ENCODE assay signal across 1 cellular context in genomic region chr14:34425095-34425851, GRCh38.
A peak's percentile ranks its signal among the peaks of the same experiment; 100 is the strongest.
TF ChIP-seq lines count a peak whose summit lies in the region.

No MANE protein-coding gene starts in this region.

TF ChIP-seq in K562, 482 proteins besides CTCF, POLR2A, EP300 and RAD21 (continued from another document and continues in another):
- TF ChIP-seq NR2C2 (CRISPR knock-in tag; IDR thresholded peaks at IDR 0.05) (no peak), NR2C2 (tag; IDR thresholded peaks at IDR 0.05) (peak; percentile 46; the same call in 1 of the 2 replicates), ZNF232 (CRISPR knock-in tag; IDR thresholded peaks at IDR 0.05) (no peak), ESRRA (IDR thresholded peaks at IDR 0.05; ENCODE audit: borderline replicate concordance, low read depth) (peak; percentile 41; the same call in 1 of the 2 replicates), NUFIP1 (IDR thresholded peaks at IDR 0.05; ENCODE audit: partially characterized antibody) (no peak), ZNF395 (CRISPR knock-in tag; IDR thresholded peaks at IDR 0.05) (0 out of 2 replicates have a peak, but pooled peaks have one; percentile 31), PTTG1 (tag; IDR thresholded peaks at IDR 0.05; ENCODE audit: low read depth) (no peak), NFXL1 (CRISPR knock-in tag; IDR thresholded peaks at IDR 0.05) (no peak), ZNF124 (CRISPR knock-in tag; IDR thresholded peaks at IDR 0.05) (no peak), ZNF318 (IDR thresholded peaks at IDR 0.05; ENCODE audit: borderline replicate concordance in 1 of 2, low read depth in 1 of 2) (peak in 1 of 2 experiments; percentile 53; a peak in 1 of 4 replicates), SMARCE1 (IDR thresholded peaks at IDR 0.05) (peak; percentile 46; the same call in 1 of the 2 replicates), AFF1 (IDR thresholded peaks at IDR 0.05; ENCODE audit: low read depth in 1 of 2, partially characterized antibody in 2 of 2) (peak in 1 of 2 experiments; percentile 46), NR3C1 (CRISPR knock-in tag; IDR thresholded peaks at IDR 0.05) (no peak), NFIC (IDR thresholded peaks at IDR 0.05) (no peak), FOSL1 (tag; conservative IDR thresholded peaks at IDR 0.05) (peak; percentile 92), L3MBTL2 (IDR thresholded peaks at IDR 0.05) (peak; percentile 41; the same call in 1 of the 2 replicates), ZNF143 (CRISPR knock-in tag; IDR thresholded peaks at IDR 0.05) (no peak), BHLHE40 (IDR thresholded peaks at IDR 0.05; ENCODE audit: low read length) (peak; percentile 45), ELK1 (CRISPR knock-in tag; IDR thresholded peaks at IDR 0.05) (no peak), CEBPZ (IDR thresholded peaks at IDR 0.05; ENCODE audit: borderline replicate concordance, low read depth, low read length) (no peak), CBX5 (IDR thresholded peaks at IDR 0.05; ENCODE audit: borderline replicate concordance, low read depth) (no peak), ZNF551 (CRISPR knock-in tag; IDR thresholded peaks at IDR 0.05) (no peak), JUND (IDR thresholded peaks at IDR 0.05; ENCODE audit: borderline replicate concordance, low read depth, low read length) (peak; percentile 82), JUND (tag; IDR thresholded peaks at IDR 0.05; ENCODE audit: borderline replicate concordance, low read depth, low read length) (peak; percentile 75; the same call in 2 of the 3 replicates), GTF2B (IDR thresholded peaks at IDR 0.05; ENCODE audit: extremely low read depth, insufficient read length) (no peak), CREB3 (tag; conservative IDR thresholded peaks at IDR 0.05; ENCODE audit: low read depth) (no peak), CHCHD3 (CRISPR knock-in tag; IDR thresholded peaks at IDR 0.05) (no peak), DDX20 (tag; IDR thresholded peaks at IDR 0.05; ENCODE audit: low read depth) (no peak), HMGXB4 (CRISPR knock-in tag; IDR thresholded peaks at IDR 0.05) (no peak), ZNF253 (CRISPR knock-in tag; conservative IDR thresholded peaks at IDR 0.05) (no peak), CBFA2T3 (IDR thresholded peaks at IDR 0.05) (0 out of 2 replicates have a peak, but pooled peaks have one; percentile 27), ZNF512 (tag; IDR thresholded peaks at IDR 0.05) (no peak), NFE2 (IDR thresholded peaks at IDR 0.05; ENCODE audit: low read depth) (peak; percentile 46; the same call in 1 of the 2 replicates), RBBP5 (IDR thresholded peaks at IDR 0.05; ENCODE audit: borderline replicate concordance, insufficient read depth, low read length, poor library complexity, severe bottlenecking) (peak; percentile 49)
